In genomic region chr11:62839050-62840015, GRCh38 we compare ENCODE assay signal across 1 cellular context.
A peak's percentile ranks its signal among the peaks of the same experiment; 100 is the strongest.
TF ChIP-seq lines count a peak whose summit lies in the region.

WDR74 (minus strand) TSS chr11:62839590; CDS start chr11:62839570, 20 bp downstream.

TF ChIP-seq in HepG2, 621 proteins besides CTCF, POLR2A, EP300 and RAD21 (continued from another document and continues in another):
- 0 out of 2 replicates have a peak, but pooled peaks have one; percentile 75 for TF ChIP-seq NFAT5 (CRISPR knock-in tag; IDR thresholded peaks at IDR 0.05)
- peak; percentile 48; the same call in 1 of the 2 replicates for TF ChIP-seq ZNF619 (CRISPR knock-in tag; IDR thresholded peaks at IDR 0.05)
- TF ChIP-seq IRF2 (CRISPR knock-in tag; IDR thresholded peaks at IDR 0.05), result peak; percentile 92; the same call in 1 of the 2 replicates
- TF ChIP-seq, protein P1, sequence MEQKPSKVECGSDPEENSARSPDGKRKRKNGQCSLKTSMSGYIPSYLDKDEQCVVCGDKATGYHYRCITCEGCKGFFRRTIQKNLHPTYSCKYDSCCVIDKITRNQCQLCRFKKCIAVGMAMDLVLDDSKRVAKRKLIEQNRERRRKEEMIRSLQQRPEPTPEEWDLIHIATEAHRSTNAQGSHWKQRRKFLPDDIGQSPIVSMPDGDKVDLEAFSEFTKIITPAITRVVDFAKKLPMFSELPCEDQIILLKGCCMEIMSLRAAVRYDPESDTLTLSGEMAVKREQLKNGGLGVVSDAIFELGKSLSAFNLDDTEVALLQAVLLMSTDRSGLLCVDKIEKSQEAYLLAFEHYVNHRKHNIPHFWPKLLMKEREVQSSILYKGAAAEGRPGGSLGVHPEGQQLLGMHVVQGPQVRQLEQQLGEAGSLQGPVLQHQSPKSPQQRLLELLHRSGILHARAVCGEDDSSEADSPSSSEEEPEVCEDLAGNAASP (CRISPR knock-in tag; IDR thresholded peaks at IDR 0.05; ENCODE audit: borderline replicate concordance), result peak; percentile 66; the same call in 1 of the 2 replicates
- no peak for TF ChIP-seq NR3C1 (CRISPR knock-in tag; IDR thresholded peaks at IDR 0.05)
- TF ChIP-seq, protein P2, sequence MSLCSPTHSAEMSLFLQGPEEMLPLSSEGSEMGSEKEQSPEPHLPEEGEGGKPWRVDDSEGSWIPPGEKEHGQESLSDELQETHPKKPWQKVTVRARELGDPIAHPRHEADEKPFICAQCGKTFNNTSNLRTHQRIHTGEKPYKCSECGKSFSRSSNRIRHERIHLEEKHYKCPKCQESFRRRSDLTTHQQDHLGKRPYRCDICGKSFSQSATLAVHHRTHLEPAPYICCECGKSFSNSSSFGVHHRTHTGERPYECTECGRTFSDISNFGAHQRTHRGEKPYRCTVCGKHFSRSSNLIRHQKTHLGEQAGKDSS (CRISPR knock-in tag; IDR thresholded peaks at IDR 0.05; ENCODE audit: borderline replicate concordance, low read depth), result 0 out of 2 replicates have a peak, but pooled peaks have one; percentile 65
- peak; percentile 99 for TF ChIP-seq HDAC1 (CRISPR knock-in tag; IDR thresholded peaks at IDR 0.05)
- no peak; the same call in 1 of the 2 replicates for TF ChIP-seq ZFP1 (CRISPR knock-in tag; IDR thresholded peaks at IDR 0.05)
- peak; percentile 53; the same call in 1 of the 2 replicates for TF ChIP-seq JUND (CRISPR knock-in tag; IDR thresholded peaks at IDR 0.05)
- TF ChIP-seq MAF1 (CRISPR knock-in tag; IDR thresholded peaks at IDR 0.05; ENCODE audit: borderline replicate concordance), result no peak
- TF ChIP-seq, protein P3, sequence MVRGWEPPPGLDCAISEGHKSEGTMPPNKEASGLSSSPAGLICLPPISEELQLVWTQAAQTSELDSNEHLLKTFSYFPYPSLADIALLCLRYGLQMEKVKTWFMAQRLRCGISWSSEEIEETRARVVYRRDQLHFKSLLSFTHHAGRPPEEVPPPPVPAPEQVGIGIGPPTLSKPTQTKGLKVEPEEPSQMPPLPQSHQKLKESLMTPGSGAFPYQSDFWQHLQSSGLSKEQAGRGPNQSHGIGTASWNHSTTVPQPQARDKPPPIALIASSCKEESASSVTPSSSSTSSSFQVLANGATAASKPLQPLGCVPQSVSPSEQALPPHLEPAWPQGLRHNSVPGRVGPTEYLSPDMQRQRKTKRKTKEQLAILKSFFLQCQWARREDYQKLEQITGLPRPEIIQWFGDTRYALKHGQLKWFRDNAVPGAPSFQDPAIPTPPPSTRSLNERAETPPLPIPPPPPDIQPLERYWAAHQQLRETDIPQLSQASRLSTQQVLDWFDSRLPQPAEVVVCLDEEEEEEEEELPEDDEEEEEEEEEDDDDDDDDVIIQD (CRISPR knock-in tag; IDR thresholded peaks at IDR 0.05; ENCODE audit: low read depth), result peak; percentile 82; the same call in 1 of the 2 replicates
- TF ChIP-seq ZNF275 (CRISPR knock-in tag; IDR thresholded peaks at IDR 0.05; ENCODE audit: borderline replicate concordance), result no peak
- TF ChIP-seq ZFX (CRISPR knock-in tag; IDR thresholded peaks at IDR 0.05; ENCODE audit: low read depth), result peak; percentile 71
- TF ChIP-seq HIC2 (CRISPR knock-in tag; IDR thresholded peaks at IDR 0.05; ENCODE audit: low read depth), result no peak
- peak; percentile 100 for TF ChIP-seq GABPB1 (CRISPR knock-in tag; IDR thresholded peaks at IDR 0.05)
- TF ChIP-seq, protein P4, sequence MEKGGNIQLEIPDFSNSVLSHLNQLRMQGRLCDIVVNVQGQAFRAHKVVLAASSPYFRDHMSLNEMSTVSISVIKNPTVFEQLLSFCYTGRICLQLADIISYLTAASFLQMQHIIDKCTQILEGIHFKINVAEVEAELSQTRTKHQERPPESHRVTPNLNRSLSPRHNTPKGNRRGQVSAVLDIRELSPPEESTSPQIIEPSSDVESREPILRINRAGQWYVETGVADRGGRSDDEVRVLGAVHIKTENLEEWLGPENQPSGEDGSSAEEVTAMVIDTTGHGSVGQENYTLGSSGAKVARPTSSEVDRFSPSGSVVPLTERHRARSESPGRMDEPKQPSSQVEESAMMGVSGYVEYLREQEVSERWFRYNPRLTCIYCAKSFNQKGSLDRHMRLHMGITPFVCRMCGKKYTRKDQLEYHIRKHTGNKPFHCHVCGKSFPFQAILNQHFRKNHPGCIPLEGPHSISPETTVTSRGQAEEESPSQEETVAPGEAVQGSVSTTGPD (CRISPR knock-in tag; IDR thresholded peaks at IDR 0.05), result no peak
- TF ChIP-seq ZNF124 (CRISPR knock-in tag; IDR thresholded peaks at IDR 0.05), result peak; percentile 89; the same call in 1 of the 2 replicates
- TF ChIP-seq RCOR2 (CRISPR knock-in tag; IDR thresholded peaks at IDR 0.05), result peak; percentile 39; the same call in 1 of the 2 replicates
- no peak for TF ChIP-seq ARNT (IDR thresholded peaks at IDR 0.05)
- peak; percentile 98 for TF ChIP-seq TAF1 (CRISPR knock-in tag; IDR thresholded peaks at IDR 0.05)
- TF ChIP-seq ZNF382 (CRISPR knock-in tag; IDR thresholded peaks at IDR 0.05; ENCODE audit: borderline replicate concordance), result no peak
- no peak for TF ChIP-seq MBNL3 (CRISPR knock-in tag; conservative IDR thresholded peaks at IDR 0.05)
- TF ChIP-seq, protein P5, sequence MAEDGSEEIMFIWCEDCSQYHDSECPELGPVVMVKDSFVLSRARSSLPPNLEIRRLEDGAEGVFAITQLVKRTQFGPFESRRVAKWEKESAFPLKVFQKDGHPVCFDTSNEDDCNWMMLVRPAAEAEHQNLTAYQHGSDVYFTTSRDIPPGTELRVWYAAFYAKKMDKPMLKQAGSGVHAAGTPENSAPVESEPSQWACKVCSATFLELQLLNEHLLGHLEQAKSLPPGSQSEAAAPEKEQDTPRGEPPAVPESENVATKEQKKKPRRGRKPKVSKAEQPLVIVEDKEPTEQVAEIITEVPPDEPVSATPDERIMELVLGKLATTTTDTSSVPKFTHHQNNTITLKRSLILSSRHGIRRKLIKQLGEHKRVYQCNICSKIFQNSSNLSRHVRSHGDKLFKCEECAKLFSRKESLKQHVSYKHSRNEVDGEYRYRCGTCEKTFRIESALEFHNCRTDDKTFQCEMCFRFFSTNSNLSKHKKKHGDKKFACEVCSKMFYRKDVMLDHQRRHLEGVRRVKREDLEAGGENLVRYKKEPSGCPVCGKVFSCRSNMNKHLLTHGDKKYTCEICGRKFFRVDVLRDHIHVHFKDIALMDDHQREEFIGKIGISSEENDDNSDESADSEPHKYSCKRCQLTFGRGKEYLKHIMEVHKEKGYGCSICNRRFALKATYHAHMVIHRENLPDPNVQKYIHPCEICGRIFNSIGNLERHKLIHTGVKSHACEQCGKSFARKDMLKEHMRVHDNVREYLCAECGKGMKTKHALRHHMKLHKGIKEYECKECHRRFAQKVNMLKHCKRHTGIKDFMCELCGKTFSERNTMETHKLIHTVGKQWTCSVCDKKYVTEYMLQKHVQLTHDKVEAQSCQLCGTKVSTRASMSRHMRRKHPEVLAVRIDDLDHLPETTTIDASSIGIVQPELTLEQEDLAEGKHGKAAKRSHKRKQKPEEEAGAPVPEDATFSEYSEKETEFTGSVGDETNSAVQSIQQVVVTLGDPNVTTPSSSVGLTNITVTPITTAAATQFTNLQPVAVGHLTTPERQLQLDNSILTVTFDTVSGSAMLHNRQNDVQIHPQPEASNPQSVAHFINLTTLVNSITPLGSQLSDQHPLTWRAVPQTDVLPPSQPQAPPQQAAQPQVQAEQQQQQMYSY (CRISPR knock-in tag; IDR thresholded peaks at IDR 0.05), result no peak
- TF ChIP-seq MEIS1 (CRISPR knock-in tag; IDR thresholded peaks at IDR 0.05; ENCODE audit: borderline replicate concordance), result 0 out of 2 replicates have a peak, but pooled peaks have one; percentile 66
- no peak for TF ChIP-seq ZSCAN30 (CRISPR knock-in tag; IDR thresholded peaks at IDR 0.05)
- peak; percentile 96 for TF ChIP-seq POLR2AphosphoS5 (IDR thresholded peaks at IDR 0.05; ENCODE audit: low read depth, low read length)
- no peak for TF ChIP-seq SP1 (IDR thresholded peaks at IDR 0.05)
- peak; percentile 67 for TF ChIP-seq SP1 (CRISPR knock-in tag; IDR thresholded peaks at IDR 0.05)
- TF ChIP-seq ZNF282 (IDR thresholded peaks at IDR 0.05; ENCODE audit: partially characterized antibody), result no peak
- TF ChIP-seq ZC3H4 (CRISPR knock-in tag; IDR thresholded peaks at IDR 0.05; ENCODE audit: borderline replicate concordance), result peak; percentile 83; the same call in 1 of the 2 replicates
- no peak for TF ChIP-seq NFIB (CRISPR knock-in tag; IDR thresholded peaks at IDR 0.05; ENCODE audit: borderline replicate concordance)
- TF ChIP-seq THAP7 (CRISPR knock-in tag; IDR thresholded peaks at IDR 0.05), result peak; percentile 63; the same call in 1 of the 2 replicates
- TF ChIP-seq HNRNPK (IDR thresholded peaks at IDR 0.05; ENCODE audit: low read depth, low read length, poor library complexity, severe bottlenecking), result no peak
- 0 out of 2 replicates have a peak, but pooled peaks have one; percentile 60 for TF ChIP-seq ZNF775 (CRISPR knock-in tag; IDR thresholded peaks at IDR 0.05; ENCODE audit: borderline replicate concordance)
- TF ChIP-seq RFXANK (CRISPR knock-in tag; IDR thresholded peaks at IDR 0.05), result no peak; the same call in 1 of the 2 replicates
- no peak for TF ChIP-seq ZNF577 (CRISPR knock-in tag; IDR thresholded peaks at IDR 0.05; ENCODE audit: borderline replicate concordance, low read depth)
- TF ChIP-seq ZBTB34 (CRISPR knock-in tag; IDR thresholded peaks at IDR 0.05), result no peak
- no peak for TF ChIP-seq HMGA1 (CRISPR knock-in tag; conservative IDR thresholded peaks at IDR 0.05)
- no peak for TF ChIP-seq THYN1 (CRISPR knock-in tag; IDR thresholded peaks at IDR 0.05; ENCODE audit: borderline replicate concordance, low read depth)
- TF ChIP-seq, protein P6, sequence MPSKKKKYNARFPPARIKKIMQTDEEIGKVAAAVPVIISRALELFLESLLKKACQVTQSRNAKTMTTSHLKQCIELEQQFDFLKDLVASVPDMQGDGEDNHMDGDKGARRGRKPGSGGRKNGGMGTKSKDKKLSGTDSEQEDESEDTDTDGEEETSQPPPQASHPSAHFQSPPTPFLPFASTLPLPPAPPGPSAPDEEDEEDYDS (CRISPR knock-in tag; IDR thresholded peaks at IDR 0.05), result peak; percentile 75
- no peak for TF ChIP-seq HNRNPH1 (optimal IDR thresholded peaks at IDR 0.05; ENCODE audit: low read depth, low read length)
